In genomic region chr11:105100206-105100605, GRCh38 we compare ENCODE assay signal across 13 cellular contexts. TPM values are rescaled to one million over a fixed set of nuclear protein-coding genes. Genes with fewer than 3 reads are reported as not detected.
A peak's percentile ranks its signal among the peaks of the same experiment; 100 is the strongest.
DNase-seq lines count a peak whose midpoint lies in the region; ATAC-seq, FAIRE-seq and TF ChIP-seq lines count a peak whose summit lies in the region.
"Had no signal": no experiment of that assay in that cellular context is flagged by ENCODE, and none has a peak within 500 bp of the region (broad histone marks: within the 10 kb centered on the region; RNA-seq: fewer than 3 reads in every experiment).

No MANE protein-coding gene starts in this region.

- peaks cover 42% of the 10 kb centered on the region for H3K4me1 Mint-ChIP-seq in activated naive CD4-positive, alpha-beta T cell treated with anti-CD3 and anti-CD28 coated beads, Interleukin-2, amount 50 U/mL, for 24 hours

- H2BK120ac ChIP-seq in mesenchymal stem cell (ENCODE audit: low read depth, low read length), result no peak overlapping the region

- 66% methylated on average over 7 of the region's 7 CpGs for WGBS in mesenchymal stem cell

- no peaks in the 10 kb centered on the region for H3K27me3 Mint-ChIP-seq in activated naive CD4-positive, alpha-beta T cell treated with anti-CD3 and anti-CD28 coated beads, Interleukin-2, amount 50 U/mL, for 24 hours

- no peak overlapping the region for H2BK5ac ChIP-seq in mesenchymal stem cell (ENCODE audit: low read depth, low read length, poor library complexity, severe bottlenecking)

- H2AK5ac ChIP-seq in mesenchymal stem cell (ENCODE audit: low read length, severe bottlenecking), result no peak overlapping the region

- H3K9me3 ChIP-seq in mesenchymal stem cell (ENCODE audit: control insufficient read depth, low read length), result no peaks in the 10 kb centered on the region
- H3K9me3 ChIP-seq: Peyer's patch had no signal

- peak overlapping the region; percentile 28 for H3K4me3 Mint-ChIP-seq in activated naive CD4-positive, alpha-beta T cell treated with anti-CD3 and anti-CD28 coated beads, Interleukin-2, amount 50 U/mL, for 24 hours
- H3K4me3 Mint-ChIP-seq: memory B cell had no signal

- no peak overlapping the region for H3K23ac ChIP-seq in mesenchymal stem cell (ENCODE audit: low read length in 2 of 2)

- no peak overlapping the region for H3K27ac Mint-ChIP-seq in activated naive CD4-positive, alpha-beta T cell treated with anti-CD3 and anti-CD28 coated beads, Interleukin-2, amount 50 U/mL, for 24 hours
- H3K27ac Mint-ChIP-seq: memory B cell had no signal

- no peaks in the 10 kb centered on the region for H3K9me3 Mint-ChIP-seq in activated naive CD4-positive, alpha-beta T cell treated with anti-CD3 and anti-CD28 coated beads, Interleukin-2, amount 50 U/mL, for 24 hours

- no peak overlapping the region for H4K91ac ChIP-seq in mesenchymal stem cell (ENCODE audit: low read length)

- no peak overlapping the region for H3K4me3 ChIP-seq in mesenchymal stem cell (ENCODE audit: insufficient read depth in 1 of 2, low read depth in 1 of 2, low read length in 2 of 2)
- H3K4me3 ChIP-seq: Peyer's patch had no signal

- no peak overlapping the region for H3K9ac ChIP-seq in mesenchymal stem cell (ENCODE audit: low read length)

- H3K4ac ChIP-seq in mesenchymal stem cell (ENCODE audit: low read depth in 1 of 2, low read length in 2 of 2), result peak overlapping the region in 1 of 2 experiments; percentile 37

- no peak overlapping the region for H2AFZ ChIP-seq in mesenchymal stem cell (ENCODE audit: low read depth, low read length)

- H3K4me1 ChIP-seq in mesenchymal stem cell (ENCODE audit: control insufficient read depth, insufficient read depth, low read depth, low read length), result no peaks in the 10 kb centered on the region
- H3K4me1 ChIP-seq: Peyer's patch had no signal

- peak overlapping the region; percentile 41 to 64 for H3K18ac ChIP-seq in mesenchymal stem cell (ENCODE audit: low read depth in 1 of 2, low read length in 2 of 2)

- no peak overlapping the region for H2BK15ac ChIP-seq in mesenchymal stem cell (ENCODE audit: low read depth, poor library complexity, severe bottlenecking)

- FAIRE-seq in D721Med (lab: Jason Lieb, UNC), result no peak
- FAIRE-seq: G401.6 had no signal

- no peaks in the 10 kb centered on the region for H3K36me3 ChIP-seq in mesenchymal stem cell (ENCODE audit: control insufficient read depth in 1 of 2, insufficient read depth in 2 of 2, low read depth in 1 of 2, low read length in 2 of 2)
- H3K36me3 ChIP-seq: Peyer's patch had no signal

- peak overlapping the region in 1 of 2 experiments; percentile 60 for H2BK12ac ChIP-seq in mesenchymal stem cell (ENCODE audit: low read length in 2 of 2)

- no peak overlapping the region for H3K14ac ChIP-seq in mesenchymal stem cell (ENCODE audit: low read length in 2 of 2)

- H3K4me2 ChIP-seq in mesenchymal stem cell (ENCODE audit: low read length, poor library complexity, severe bottlenecking), result no peak overlapping the region

- DNase-seq in MV-4-11 (lab: John Stamatoyannopoulos, UW) (peak; percentile 0), mesenchymal stem cell (peak; percentile 4), D721Med (ENCODE audit: insufficient read length, low spot score) (no peak), globus pallidus (ENCODE audit: low spot score) (no peak)
- DNase-seq: activated CD4-positive, CD25-positive, alpha-beta regulatory T cell; NCI-H2029 treated with DMSO at 0.1 percent for 48 hours; Peyer's patch; right cardiac atrium had no signal

- H3K27ac ChIP-seq in mesenchymal stem cell (ENCODE audit: low read length, poor library complexity, severe bottlenecking), result no peak overlapping the region

- H3K27me3 ChIP-seq in mesenchymal stem cell (ENCODE audit: control insufficient read depth in 1 of 2, insufficient read depth in 1 of 2, low read length in 2 of 2), result no peaks in the 10 kb centered on the region
- H3K27me3 ChIP-seq: Peyer's patch had no signal

- ATAC-seq in GM18909 (IDR thresholded peaks at IDR 0.05; ENCODE audit: poor library complexity, unreplicated experiment) (peak; percentile 45), HG03159 (IDR thresholded peaks at IDR 0.05; ENCODE audit: unreplicated experiment) (no peak)
- ATAC-seq: right cardiac atrium had no signal

- no peak for TF ChIP-seq CTCF in D721Med (IDR thresholded peaks at IDR 0.05; ENCODE audit: insufficient read depth, missing control alignments)

- H3K36me3 Mint-ChIP-seq in activated naive CD4-positive, alpha-beta T cell treated with anti-CD3 and anti-CD28 coated beads, Interleukin-2, amount 50 U/mL, for 24 hours, result peaks cover under 1% of the 10 kb centered on the region
- H3K36me3 Mint-ChIP-seq: memory B cell had no signal

- H4K8ac ChIP-seq in mesenchymal stem cell (ENCODE audit: low read length), result peak overlapping the region; percentile 80

- H3K79me1 ChIP-seq in mesenchymal stem cell (replicated peaks; ENCODE audit: low read length, poor library complexity, severe bottlenecking), result no peaks in the 10 kb centered on the region

RNA-seq across cellular contexts. Expression of gene CARD18, which starts 39.4 kb away (rescaled TPM):
- not detected for polyA plus RNA-seq in mesenchymal stem cell (2013, experiment 1 of 2)
- not detected for polyA plus RNA-seq in mesenchymal stem cell (2013, experiment 2 of 2)
- polyA plus RNA-seq: right cardiac atrium had no signal

RNA-seq across cellular contexts. Expression of gene CARD16, which starts 55.1 kb away (rescaled TPM):
- polyA plus RNA-seq in mesenchymal stem cell (2013, experiment 1 of 2), result 509 TPM
- 497 TPM for polyA plus RNA-seq in mesenchymal stem cell (2013, experiment 2 of 2)

Comparison
In these comparisons a context has a peak if more than half of its experiments do, and no peak if none do; other contexts are left out.
1. DNase-seq: peak in MV-4-11 (single experiment) and mesenchymal stem cell (single experiment); none in D721Med (single experiment) and globus pallidus (single experiment).